Comparison of ENCODE assay signal across 8 cellular contexts in the genomic region with DNA sequence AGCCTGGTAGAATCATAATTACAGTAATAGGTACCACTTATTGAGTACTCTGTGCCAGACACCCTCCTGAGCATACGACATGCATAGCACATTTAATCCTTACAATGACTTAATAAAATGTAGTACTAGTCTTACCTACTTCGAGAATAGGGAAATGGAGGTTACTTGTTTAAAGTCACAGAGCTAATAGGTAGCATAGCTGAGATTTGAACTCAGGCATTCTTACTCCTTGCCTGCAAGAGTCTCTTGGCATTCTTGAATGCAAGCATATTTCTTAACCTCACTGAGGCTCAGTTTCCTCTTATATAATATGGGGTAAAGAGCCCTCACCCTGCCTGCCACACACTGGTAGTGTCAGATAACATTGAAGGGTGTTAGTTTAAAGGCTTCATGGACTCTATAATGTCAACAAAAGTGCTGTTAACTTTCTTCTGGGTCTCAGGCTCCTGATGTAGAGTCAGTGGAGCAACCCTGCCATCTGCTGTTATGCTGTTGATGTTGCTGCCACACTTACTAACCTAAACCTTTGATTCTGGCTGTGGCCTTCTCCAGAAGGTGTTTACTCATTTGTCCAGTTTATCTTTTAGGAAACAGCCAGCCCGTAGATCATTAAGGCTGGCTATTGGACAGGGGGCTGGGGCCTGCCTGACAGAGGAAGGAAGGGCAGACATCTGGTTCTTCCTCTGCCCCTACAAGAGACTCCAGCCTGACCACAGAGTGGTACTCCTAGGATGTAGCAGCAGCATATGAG. TPM values are rescaled to one million over a fixed set of nuclear protein-coding genes. Genes with fewer than 3 reads are reported as not detected.
DNase-seq lines count a peak whose midpoint lies in the region; ATAC-seq and TF ChIP-seq lines count a peak whose summit lies in the region.

No MANE protein-coding gene starts in this region.

- ATAC-seq in left lung (peak; percentile 91), GM18505 (IDR thresholded peaks at IDR 0.05; ENCODE audit: unreplicated experiment) (no peak), GM19023 (IDR thresholded peaks at IDR 0.05; ENCODE audit: unreplicated experiment) (no peak)

- TF ChIP-seq POLR2A in stomach (IDR thresholded peaks at IDR 0.05) = no peak
- no peak for TF ChIP-seq POLR2A in GM18505 (IDR thresholded peaks at IDR 0.05; ENCODE audit: borderline replicate concordance, extremely low read depth, insufficient read depth, insufficient read length)

- H3K27ac ChIP-seq in left lung (peak overlapping the region; percentile 73 to 96), stomach (peak overlapping the region; percentile 82 to 94 (median 86))

- H3K27ac Mint-ChIP-seq in T-helper 2 cell treated with Interferon-gamma antibody and Interleukin-4, amounts not matched to agents 5 μg/mL and 100 μg/mL, for 36 hours = peak overlapping the region; percentile 77

- 17 to 22% (median 19%) methylated on average over 3 of the region's 3 CpGs for WGBS in stomach, 5 donors

- peak; percentile 16 for DNase-seq in COLO668 (lab: John Stamatoyannopoulos, UW; ENCODE audit: unreplicated experiment)
- DNase-seq in HEK293T (ENCODE audit: extremely low spot score) = peak; percentile 72
- DNase-seq in T-helper 2 cell treated with Interferon-gamma antibody and Interleukin-4, amounts not matched to agents 5 μg/mL and 100 μg/mL, for 36 hours (ENCODE audit: low spot score) = no peak
- peak; percentile 52 for DNase-seq in central memory CD4-positive, alpha-beta T cell
- peak in 1 of 2 donors; percentile 50 for DNase-seq in left lung
- peak; percentile 68 for DNase-seq in stomach

- H3K4me3 Mint-ChIP-seq in T-helper 2 cell treated with Interferon-gamma antibody and Interleukin-4, amounts not matched to agents 5 μg/mL and 100 μg/mL, for 36 hours = peak overlapping the region; percentile 39

- H3K4me1 ChIP-seq in left lung (peaks cover 28 to 94% of the 10 kb centered on the region in 2 donors), stomach (peaks cover 47 to 99% (median 82%) of the 10 kb centered on the region in 4 donors)

- POLR2A ChIA-PET in HEK293T (lab: Yijun Ruan, JAX) = interaction anchor here (1.3 kb wide), 2 partner anchors 11 to 17 kb away, joined by 3 read pairs; no protein-coding TSS in a partner anchor

- peaks cover 25% of the 10 kb centered on the region for H3K36me3 Mint-ChIP-seq in T-helper 2 cell treated with Interferon-gamma antibody and Interleukin-4, amounts not matched to agents 5 μg/mL and 100 μg/mL, for 36 hours (ENCODE audit: low read depth)

- no peaks in the 10 kb centered on the region for H3K27me3 Mint-ChIP-seq in T-helper 2 cell treated with Interferon-gamma antibody and Interleukin-4, amounts not matched to agents 5 μg/mL and 100 μg/mL, for 36 hours (ENCODE audit: low read depth)

- TF ChIP-seq CTCF in left lung (IDR thresholded peaks at IDR 0.05) = peak; percentile 63 to 70
- TF ChIP-seq CTCF in stomach (IDR thresholded peaks at IDR 0.05) = peak in 5 of 7 experiments; percentile 58 to 92 (median 66)

- H3K9me3 ChIP-seq in left lung (no peaks in the 10 kb centered on the region), stomach (no peaks in the 10 kb centered on the region)

- intact Hi-C loops in left lung (cut with DNase I) = no loop called here
- intact Hi-C loops in stomach (cut with DNase I; ENCODE audit: low total_unique reads) = no loop called here

- H3K27me3 ChIP-seq in left lung (no peaks in the 10 kb centered on the region), stomach (no peaks in the 10 kb centered on the region)

- CTCF ChIA-PET in HEK293T (lab: Yijun Ruan, JAX) = interaction anchor here (0.6 to 1.4 kb wide), 7 partner anchors 12 to 399 kb away, joined by 3 to 6 read pairs (median 3); a partner anchor contains a TSS

- H3K4me3 ChIP-seq in left lung (no peak overlapping the region), stomach (no peak overlapping the region)

- peaks cover 0 to 14% of the 10 kb centered on the region in 2 donors for H3K36me3 ChIP-seq in left lung
- H3K36me3 ChIP-seq in stomach = peaks cover 0 to 37% (median 16%) of the 10 kb centered on the region in 4 donors

- no peak for TF ChIP-seq EP300 in stomach (IDR thresholded peaks at IDR 0.05)

- H3K9me3 Mint-ChIP-seq in T-helper 2 cell treated with Interferon-gamma antibody and Interleukin-4, amounts not matched to agents 5 μg/mL and 100 μg/mL, for 36 hours = no peaks in the 10 kb centered on the region

- peaks cover 45% of the 10 kb centered on the region for H3K4me1 Mint-ChIP-seq in T-helper 2 cell treated with Interferon-gamma antibody and Interleukin-4, amounts not matched to agents 5 μg/mL and 100 μg/mL, for 36 hours (ENCODE audit: low read depth)

TF ChIP-seq in HEK293T, 16 proteins besides CTCF, POLR2A, EP300 and RAD21:
- TF ChIP-seq FOXM1 (IDR thresholded peaks at IDR 0.05; ENCODE audit: borderline replicate concordance) (no peak), L3MBTL2 (conservative IDR thresholded peaks at IDR 0.05) (no peak), TARDBP (IDR thresholded peaks at IDR 0.05) (no peak), FOXK2 (IDR thresholded peaks at IDR 0.05) (no peak), ZNF384 (IDR thresholded peaks at IDR 0.05) (no peak), HDGF (IDR thresholded peaks at IDR 0.05; ENCODE audit: borderline replicate concordance) (no peak), BHLHE40 (IDR thresholded peaks at IDR 0.05; ENCODE audit: borderline replicate concordance) (no peak), ELF4 (IDR thresholded peaks at IDR 0.05) (no peak), ARNT (IDR thresholded peaks at IDR 0.05) (no peak), CTBP1 (IDR thresholded peaks at IDR 0.05; ENCODE audit: borderline replicate concordance) (no peak), NFRKB (IDR thresholded peaks at IDR 0.05) (no peak), LEF1 (IDR thresholded peaks at IDR 0.05; ENCODE audit: borderline replicate concordance) (no peak), FOXA1 (IDR thresholded peaks at IDR 0.05) (no peak), SUZ12 (IDR thresholded peaks at IDR 0.05) (no peak), SP1 (IDR thresholded peaks at IDR 0.05) (no peak)
- TF ChIP-seq, protein P1, sequence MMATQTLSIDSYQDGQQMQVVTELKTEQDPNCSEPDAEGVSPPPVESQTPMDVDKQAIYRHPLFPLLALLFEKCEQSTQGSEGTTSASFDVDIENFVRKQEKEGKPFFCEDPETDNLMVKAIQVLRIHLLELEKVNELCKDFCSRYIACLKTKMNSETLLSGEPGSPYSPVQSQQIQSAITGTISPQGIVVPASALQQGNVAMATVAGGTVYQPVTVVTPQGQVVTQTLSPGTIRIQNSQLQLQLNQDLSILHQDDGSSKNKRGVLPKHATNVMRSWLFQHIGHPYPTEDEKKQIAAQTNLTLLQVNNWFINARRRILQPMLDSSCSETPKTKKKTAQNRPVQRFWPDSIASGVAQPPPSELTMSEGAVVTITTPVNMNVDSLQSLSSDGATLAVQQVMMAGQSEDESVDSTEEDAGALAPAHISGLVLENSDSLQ (IDR thresholded peaks at IDR 0.05) = no peak

RNA-seq across cellular contexts. Expression of a gene that starts 18.9 kb away (rescaled TPM):
- total RNA-seq in left lung = 10 to 100 TPM; 68.7 to 87.6 TPM
- 100 to 1,000 TPM in 3 of 5 donors, 10 to 100 TPM in 2; 96.3 to 541 (median 124) TPM for total RNA-seq in stomach
- 10 to 100 TPM; 19.9 to 26.6 (median 24.0) TPM for polyA plus RNA-seq in stomach
